ENCODE assay signal across 8 cellular contexts in the genomic region with DNA sequence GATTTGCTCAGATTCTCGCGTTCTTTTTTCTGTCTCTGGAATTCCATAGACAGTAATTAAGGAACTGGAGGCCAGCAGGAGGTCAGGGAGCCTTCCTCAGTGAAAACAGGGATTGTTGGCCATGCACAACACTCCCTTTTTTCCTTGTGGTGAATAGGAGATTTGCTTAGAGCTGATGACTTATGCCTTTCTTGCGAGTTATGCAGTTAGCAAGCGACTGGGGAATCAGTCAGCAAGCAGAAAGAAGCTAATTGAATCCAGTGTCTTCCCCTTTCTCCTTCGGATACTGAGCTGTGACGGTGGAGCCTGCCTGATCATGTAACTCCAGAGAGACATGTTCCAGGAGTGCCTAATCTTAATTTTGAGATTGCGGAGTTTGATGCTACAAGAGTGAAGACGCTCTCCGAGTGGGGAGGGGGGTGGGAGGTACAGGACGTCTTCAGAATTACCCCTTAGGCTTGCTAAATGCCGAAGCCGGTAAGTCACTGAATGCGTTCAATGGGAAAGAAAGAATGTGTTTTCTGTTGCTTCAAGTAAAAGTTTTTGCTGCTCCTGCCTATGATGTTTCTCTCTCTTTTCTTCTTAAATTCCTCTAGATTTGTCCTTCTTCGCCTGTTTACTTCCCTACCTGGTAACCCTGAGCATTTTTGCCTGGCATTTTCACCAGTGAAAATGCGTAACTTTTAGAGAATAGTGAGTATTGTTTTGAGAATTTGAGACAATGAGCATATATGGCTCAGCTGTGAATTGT.
DNase-seq lines count a peak whose midpoint lies in the region; ATAC-seq, FAIRE-seq and TF ChIP-seq lines count a peak whose summit lies in the region.

No MANE protein-coding gene starts in this region.

- POLR2A ChIA-PET in activated CD8-positive, alpha-beta T cell treated with anti-CD3 and anti-CD28 coated beads for 36 hours (lab: Charles Lee) = no interaction called here

- H3K9me3 Mint-ChIP-seq in activated CD8-positive, alpha-beta T cell treated with anti-CD3 and anti-CD28 coated beads for 36 hours = no peaks in the 10 kb centered on the region

- peak overlapping the region in 1 of 2 donors; percentile 59 for H3K9ac ChIP-seq in kidney (ENCODE audit: low read length in 2 of 2)

- no peaks in the 10 kb centered on the region for H3K4me1 Mint-ChIP-seq in activated CD8-positive, alpha-beta T cell treated with anti-CD3 and anti-CD28 coated beads for 36 hours (ENCODE audit: low read depth)

- no peak for TF ChIP-seq CTCF in kidney (IDR thresholded peaks at IDR 0.05; ENCODE audit: borderline replicate concordance, extremely low read depth, insufficient read depth)
- TF ChIP-seq CTCF in spleen (IDR thresholded peaks at IDR 0.05 in 8 of 11, conservative IDR thresholded peaks at IDR 0.05 in 3 of 11) = no peak
- TF ChIP-seq CTCF in activated CD8-positive, alpha-beta T cell treated with anti-CD3 and anti-CD28 coated beads for 36 hours (IDR thresholded peaks at IDR 0.05) = no peak

- intact Hi-C loops in kidney (cut with DNase I) = no loop called here
- intact Hi-C loops in spleen (cut with DNase I; ENCODE audit: low total_unique reads) = no loop called here
- intact Hi-C loops in activated CD8-positive, alpha-beta T cell treated with anti-CD3 and anti-CD28 coated beads for 36 hours (cut with micrococcal nuclease) = no loop called here

- H3K4me3 ChIP-seq in kidney (ENCODE audit: low read length in 2 of 2) (peak overlapping the region; percentile 49 to 61), spleen (peak overlapping the region in 5 of 8 donors; percentile 11 to 46 (median 19))

- H3K9me3 ChIP-seq in kidney (ENCODE audit: control insufficient read depth in 1 of 2, low read length in 2 of 2) (no peaks in the 10 kb centered on the region), spleen (no peaks in the 10 kb centered on the region)

- no peak overlapping the region for H3K27ac Mint-ChIP-seq in activated CD8-positive, alpha-beta T cell treated with anti-CD3 and anti-CD28 coated beads for 36 hours

- H3K27me3 Mint-ChIP-seq in activated CD8-positive, alpha-beta T cell treated with anti-CD3 and anti-CD28 coated beads for 36 hours = peaks cover 15% of the 10 kb centered on the region

- H3K4me1 ChIP-seq in kidney (ENCODE audit: control insufficient read depth in 1 of 2, insufficient read depth in 1 of 2, low read depth in 1 of 2, low read length in 2 of 2) (peaks cover 0 to 4% of the 10 kb centered on the region in 2 donors), spleen (peaks cover 0 to 18% (median 12%) of the 10 kb centered on the region in 6 donors)

- H3K27ac ChIP-seq in caudate nucleus (ENCODE audit: low read depth, low read length) (peak overlapping the region; percentile 86), kidney (ENCODE audit: low read depth in 2 of 2, low read length in 2 of 2) (peak overlapping the region; percentile 59 to 71), spleen (peak overlapping the region in 6 of 8 donors; percentile 24 to 65 (median 40))

- CTCF ChIA-PET in activated CD8-positive, alpha-beta T cell treated with anti-CD3 and anti-CD28 coated beads for 36 hours (lab: Charles Lee) = interaction anchor here (0.8 kb wide), 1 partner anchor 20 kb away, joined by 4 read pairs; no protein-coding TSS in a partner anchor

- no peaks in the 10 kb centered on the region for H3K27me3 ChIP-seq in spleen (replicated peaks in 1 of 7)

- WGBS in spleen, 5 donors = 64 to 77% (median 71%) methylated on average over 15 of the region's 15 CpGs

- no peak overlapping the region for H3K4me3 Mint-ChIP-seq in activated CD8-positive, alpha-beta T cell treated with anti-CD3 and anti-CD28 coated beads for 36 hours

- no peak for TF ChIP-seq POLR2A in spleen (IDR thresholded peaks at IDR 0.05)

- H3K36me3 ChIP-seq in kidney (ENCODE audit: control insufficient read depth in 1 of 2, insufficient read depth in 2 of 2, low read length in 2 of 2) = no peaks in the 10 kb centered on the region
- no peaks in the 10 kb centered on the region for H3K36me3 ChIP-seq in spleen

- FAIRE-seq in kidney (lab: Jason Lieb, UNC) = no peak

- DNase-seq in HT1080 (ENCODE audit: low read depth) (peak; percentile 71), caudate nucleus (lab: John Stamatoyannopoulos, UW) (peak in 14 of 61 donors; percentile 20 to 61 (median 34)), kidney (no peak), spleen (no peak), occipital lobe (lab: John Stamatoyannopoulos, UW) (no peak)
- DNase-seq in activated CD8-positive, alpha-beta T cell treated with anti-CD3 and anti-CD28 coated beads for 36 hours = no peak

- H3K36me3 Mint-ChIP-seq in activated CD8-positive, alpha-beta T cell treated with anti-CD3 and anti-CD28 coated beads for 36 hours (ENCODE audit: low read depth) = no peaks in the 10 kb centered on the region

- ATAC-seq in GM18909 (IDR thresholded peaks at IDR 0.05; ENCODE audit: poor library complexity, unreplicated experiment) (no peak), GM18517 (IDR thresholded peaks at IDR 0.05; ENCODE audit: unreplicated experiment) (no peak)
- no peak for ATAC-seq in activated CD8-positive, alpha-beta T cell treated with anti-CD3 and anti-CD28 coated beads for 36 hours
